Comparison of ENCODE assay signal across 11 cellular contexts in genomic region chr11:2314525-2315394, GRCh38. TPM values are rescaled to one million over a fixed set of nuclear protein-coding genes. Genes with fewer than 3 reads are reported as not detected.
DNase-seq lines count a peak whose midpoint lies in the region; ATAC-seq, FAIRE-seq and TF ChIP-seq lines count a peak whose summit lies in the region.
"Had no signal": no experiment of that assay in that cellular context is flagged by ENCODE, and none has a peak within 500 bp of the region (broad histone marks: within the 10 kb centered on the region; RNA-seq: fewer than 3 reads in every experiment).

No MANE protein-coding gene starts in this region.

- no peaks in the 10 kb centered on the region for H3K36me3 ChIP-seq in mesenchymal stem cell (ENCODE audit: control insufficient read depth in 1 of 2, insufficient read depth in 2 of 2, low read depth in 1 of 2, low read length in 2 of 2)
- H3K36me3 ChIP-seq in transverse colon, result no peaks in the 10 kb centered on the region

- H3K27ac Mint-ChIP-seq in immature natural killer cell, result peak overlapping the region in 2 of 6 donors; percentile 7 to 48

- intact Hi-C loops in transverse colon (cut with DNase I; ENCODE audit: low total_unique reads), result loop anchor here (2.0 to 5.0 kb wide), 2 partner anchors 62 to 568 kb away; partner anchors contain the start of gene CD81

- H3K4me1 Mint-ChIP-seq in immature natural killer cell, result peaks cover 22 to 24% of the 10 kb centered on the region in 2 donors

- TF ChIP-seq CTCF in transverse colon (IDR thresholded peaks at IDR 0.05), result no peak

- no peak overlapping the region for H3K4me3 Mint-ChIP-seq in immature natural killer cell

- H3K9me3 ChIP-seq in mesenchymal stem cell (ENCODE audit: control insufficient read depth, low read length) (peaks cover 8% of the 10 kb centered on the region), transverse colon (no peaks in the 10 kb centered on the region)

- no peak for FAIRE-seq in RCC 7860 (lab: Jason Lieb, UNC)

- H3K9ac ChIP-seq in mesenchymal stem cell (ENCODE audit: low read length), result peak overlapping the region; percentile 65

- H3K27me3 ChIP-seq in mesenchymal stem cell (ENCODE audit: control insufficient read depth in 1 of 2, insufficient read depth in 1 of 2, low read length in 2 of 2), result no peaks in the 10 kb centered on the region
- H3K27me3 ChIP-seq in transverse colon, result no peaks in the 10 kb centered on the region

- H3K4me1 ChIP-seq in mesenchymal stem cell (ENCODE audit: control insufficient read depth, insufficient read depth, low read depth, low read length) (peaks cover 18% of the 10 kb centered on the region), transverse colon (peaks cover 7 to 25% (median 14%) of the 10 kb centered on the region in 4 donors)

- TF ChIP-seq POLR2A in transverse colon (IDR thresholded peaks at IDR 0.05), result no peak

- no peak overlapping the region for H2BK15ac ChIP-seq in mesenchymal stem cell (ENCODE audit: low read depth, poor library complexity, severe bottlenecking)

- peak overlapping the region in 1 of 2 experiments; percentile 49 for H3K18ac ChIP-seq in mesenchymal stem cell (ENCODE audit: low read depth in 1 of 2, low read length in 2 of 2)

- no peak overlapping the region for H2BK12ac ChIP-seq in mesenchymal stem cell (ENCODE audit: low read length in 2 of 2)

- DNase-seq in NCI-H524 (lab: John Stamatoyannopoulos, UW) (peak; percentile 23 to 61), NCI-H524 treated with DMSO at 0.1 percent for 48 hours (lab: John Stamatoyannopoulos, UW) (no peak), cerebellar cortex (ENCODE audit: low spot score) (peak; percentile 6), mesenchymal stem cell (peak; percentile 13), transverse colon (peak; percentile 67), RCC 7860 (ENCODE audit: low spot score) (no peak), immature natural killer cell (no peak)

- no peak overlapping the region for H2AK5ac ChIP-seq in mesenchymal stem cell (ENCODE audit: low read length, severe bottlenecking)

- H4K91ac ChIP-seq in mesenchymal stem cell (ENCODE audit: low read length), result peak overlapping the region; percentile 62

- no peak for TF ChIP-seq EP300 in transverse colon (IDR thresholded peaks at IDR 0.05; ENCODE audit: low read depth)

- H3K14ac ChIP-seq in mesenchymal stem cell (ENCODE audit: low read length in 2 of 2), result no peak overlapping the region

- no peak overlapping the region for H3K23ac ChIP-seq in mesenchymal stem cell (ENCODE audit: low read length in 2 of 2)

- H3K4ac ChIP-seq in mesenchymal stem cell (ENCODE audit: low read depth in 1 of 2, low read length in 2 of 2), result peak overlapping the region in 1 of 2 experiments; percentile 19

- H4K8ac ChIP-seq in mesenchymal stem cell (ENCODE audit: low read length), result peak overlapping the region; percentile 73

- H3K27me3 Mint-ChIP-seq in immature natural killer cell (ENCODE audit: low read depth in 3 of 3), result peaks cover 0 to 2% (median 0%) of the 10 kb centered on the region in 3 donors

- H2BK5ac ChIP-seq in mesenchymal stem cell (ENCODE audit: low read depth, low read length, poor library complexity, severe bottlenecking), result no peak overlapping the region

- no peak for ATAC-seq in HG02588 (IDR thresholded peaks at IDR 0.05; ENCODE audit: unreplicated experiment)

- WGBS in mesenchymal stem cell, result 70% methylated on average over 14 of the region's 16 CpGs
- WGBS in transverse colon (ENCODE audit: low coverage in 1 of 2), 2 donors, result 61% methylated on average over 14 of the region's 16 CpGs; no CpG with 5 or more reads in 1 of the 2 donors

- no peak overlapping the region for H3K4me3 ChIP-seq in mesenchymal stem cell (ENCODE audit: insufficient read depth in 1 of 2, low read depth in 1 of 2, low read length in 2 of 2)
- H3K4me3 ChIP-seq in transverse colon, result no peak overlapping the region

- H3K79me1 ChIP-seq in mesenchymal stem cell (replicated peaks; ENCODE audit: low read length, poor library complexity, severe bottlenecking), result no peaks in the 10 kb centered on the region

- H3K27ac ChIP-seq in mesenchymal stem cell (ENCODE audit: low read length, poor library complexity, severe bottlenecking) (no peak overlapping the region), transverse colon (peak overlapping the region; percentile 71 to 84 (median 76))

- H2AFZ ChIP-seq in mesenchymal stem cell (ENCODE audit: low read depth, low read length), result no peak overlapping the region

- in situ Hi-C loops in transverse colon (cut with MboI; ENCODE audit: low pct_ligation_motif_present in 1 of 4, low pct_unique_long_range_greater_than_20kb in 1 of 4, low sequenced_read_pairs in 3 of 4), result loop anchor here in 3 of 4 donors (10.0 to 25.0 kb wide), 3 partner anchors 100 to 573 kb away; partner anchors contain the start of gene CDKN1C (in 1 of the 3)

- H3K4me2 ChIP-seq in mesenchymal stem cell (ENCODE audit: low read length, poor library complexity, severe bottlenecking), result no peak overlapping the region

- H3K36me3 Mint-ChIP-seq in immature natural killer cell, result peaks cover 0 to 3% (median 0%) of the 10 kb centered on the region in 3 donors

- H2BK120ac ChIP-seq in mesenchymal stem cell (ENCODE audit: low read depth, low read length), result no peak overlapping the region

- H3K9me3 Mint-ChIP-seq in immature natural killer cell, result peaks cover 0 to under 1% (median 0%) of the 10 kb centered on the region in 6 donors

RNA-seq across cellular contexts. Expression of gene TSPAN32, which starts 12.9 kb away (rescaled TPM):
- 0.15 TPM for polyA plus RNA-seq in mesenchymal stem cell (2013, experiment 1 of 2)
- polyA plus RNA-seq in mesenchymal stem cell (2013, experiment 2 of 2), result 0.08 TPM
- under 1 TPM in 2 of 4 donors, not detected in 2; 0.16 to 0.96 TPM for total RNA-seq in transverse colon
- polyA plus RNA-seq in immature natural killer cell, result 100 to 1,000 TPM; 132 to 223 (median 200) TPM
- total RNA-seq: glomerular endothelial cell had no signal

RNA-seq across cellular contexts. Expression of gene C11orf21, which starts 13.0 kb away (rescaled TPM):
- not detected for polyA plus RNA-seq in mesenchymal stem cell (2013, experiment 1 of 2)
- not detected for polyA plus RNA-seq in mesenchymal stem cell (2013, experiment 2 of 2)
- total RNA-seq in transverse colon, result under 1 TPM in 1 of 4 donors, not detected in 3; 0.27 TPM
- 10 to 100 TPM; 36.3 to 57.5 (median 36.6) TPM for polyA plus RNA-seq in immature natural killer cell
- total RNA-seq: glomerular endothelial cell had no signal
- polyA plus RNA-seq: BJ had no signal

RNA-seq across cellular contexts. Expression of gene ASCL2, which starts 44.4 kb away (rescaled TPM):
- not detected for polyA plus RNA-seq in mesenchymal stem cell (2013, experiment 1 of 2)
- not detected for polyA plus RNA-seq in mesenchymal stem cell (2013, experiment 2 of 2)
- total RNA-seq in transverse colon, result 10 to 100 TPM in 1 of 4 donors, 1 to 10 TPM in 2, not detected in 1; 2.3 to 14.7 (median 3.0) TPM
- polyA plus RNA-seq in immature natural killer cell, result 10 to 100 TPM in 2 of 3 donors, 1 to 10 TPM in 1; 9.7 to 60.0 (median 18.2) TPM
- total RNA-seq: glomerular endothelial cell; T-helper 1 cell treated with Interleukin-12 subunit alpha and Interleukin-12 subunit beta and Interleukin-4 antibody, amounts not matched to agents 30 ng/mL and 1 ng/mL, for 36 hours had no signal
- polyA plus RNA-seq: BJ had no signal

Comparison
In these comparisons a context has a peak if more than half of its experiments do, and no peak if none do; other contexts are left out.
1. DNase-seq: peak in NCI-H524 (2 of 2), cerebellar cortex (single experiment), mesenchymal stem cell (single experiment) and transverse colon (single experiment); none in NCI-H524 treated with DMSO at 0.1 percent for 48 hours (single experiment), RCC 7860 (single experiment) and immature natural killer cell (0 of 3).